Comparison of ENCODE assay signal across 1 cellular context in genomic region chr6:90386796-90387390, GRCh38.
TF ChIP-seq lines count a peak whose summit lies in the region.

No MANE protein-coding gene starts in this region.

TF ChIP-seq in IMR-90, 13 proteins besides CTCF, POLR2A, EP300 and RAD21 (continued from another document):
- TF ChIP-seq SMC3 (IDR thresholded peaks at IDR 0.05; ENCODE audit: low read depth, low read length), result no peak
